Comparison of ENCODE assay signal across 25 cellular contexts in genomic region chr19:12497032-12497431, GRCh38.
"Had no signal": no experiment of that assay in that cellular context is flagged by ENCODE, and none has a peak within 500 bp of the region (broad histone marks: within the 10 kb centered on the region; RNA-seq: fewer than 3 reads in every experiment).

No MANE protein-coding gene starts in this region.

- H3K36me3 Mint-ChIP-seq: stimulated activated memory B cell treated with anti-CD40 and anti-IgM and Interleukin-4, amounts not matched to agents 10 μg/mL and 1 μg/mL and 100 μg/mL, for 72 hours; WTC11 had no signal

- H3K9me3 Mint-ChIP-seq: central memory CD8-positive, alpha-beta T cell; stimulated activated memory B cell treated with anti-CD40 and anti-IgM and Interleukin-4, amounts not matched to agents 10 μg/mL and 1 μg/mL and 100 μg/mL, for 72 hours had no signal

- FAIRE-seq: endometrium, pancreas, small intestine had no signal

- H3K27me3 ChIP-seq: foreskin keratinocyte, pancreas, testis had no signal

- ATAC-seq: activated naive CD8-positive, alpha-beta T cell treated with anti-CD3 and anti-CD28 coated beads, Interleukin-2, amount 50 U/mL, for 24 hours; activated T-cell treated with anti-CD3 and anti-CD28 coated beads, Interleukin-2, amount 50 U/mL, for 4 hours; foreskin keratinocyte; left lobe of liver; naive thymus-derived CD4-positive, alpha-beta T cell; pancreas; sciatic nerve; stimulated activated memory B cell treated with anti-CD40 and anti-IgM and Interleukin-4, amounts not matched to agents 10 μg/mL and 1 μg/mL and 100 μg/mL, for 72 hours; WTC11 had no signal

- H3K27ac Mint-ChIP-seq: activated naive CD8-positive, alpha-beta T cell treated with anti-CD3 and anti-CD28 coated beads, Interleukin-2, amount 50 U/mL, for 24 hours; activated T-helper 2 cell treated with anti-CD3 and anti-CD28 coated beads, Interferon-gamma antibody, Interleukin-2, Interleukin-4, amounts not matched to agents 10 μg/mL and 5 μg/mL and 100 μg/mL, durations not matched to agents 14 hours and 24 hours and 36 hours; T-helper 1 cell treated with Interleukin-12 subunit alpha and Interleukin-12 subunit beta and Interleukin-4 antibody, amounts not matched to agents 30 μg/mL and 1 μg/mL, for 36 hours; WTC11 had no signal

- H3K4me1 ChIP-seq: foreskin keratinocyte, pancreas, testis had no signal

- H3K4me3 ChIP-seq: lung, pancreas, testis had no signal

- H3K27ac ChIP-seq: foreskin keratinocyte, neutrophil, pancreas, testis had no signal

- H3K36me3 ChIP-seq: neutrophil, pancreas had no signal

- H3K4me3 Mint-ChIP-seq: T-helper 1 cell treated with Interleukin-12 subunit alpha and Interleukin-12 subunit beta and Interleukin-4 antibody, amounts not matched to agents 30 μg/mL and 1 μg/mL, for 36 hours had no signal

- DNase-seq: activated CD4-positive, alpha-beta T cell treated with anti-CD3 and anti-CD28 coated beads for 4 hours; activated CD4-positive, alpha-beta T cell treated with anti-CD3 and anti-CD28 coated beads, Interleukin-2, amount 50 U/mL, for 48 hours; activated CD8-positive, alpha-beta memory T cell treated with anti-CD3 and anti-CD28 coated beads, Interleukin-2, amount 50 U/mL, for 48 hours; activated naive CD4-positive, alpha-beta T cell; activated naive CD8-positive, alpha-beta T cell treated with anti-CD3 and anti-CD28 coated beads, Interleukin-2, amount 50 U/mL, for 24 hours; activated T-cell treated with anti-CD3 and anti-CD28 coated beads, Interleukin-2, amount 50 U/mL, for 4 hours; erythroblast; foreskin keratinocyte; naive thymus-derived CD4-positive, alpha-beta T cell; pancreas; small intestine; stimulated activated CD4-positive, alpha-beta T cell treated with anti-CD3 and anti-CD28 coated beads, Interleukin-2, amount 100 ng/mL, for 24 hours; T1000; testis; trophoblast cell had no signal

- H3K27me3 Mint-ChIP-seq: activated naive CD8-positive, alpha-beta T cell treated with anti-CD3 and anti-CD28 coated beads, Interleukin-2, amount 50 U/mL, for 24 hours; central memory CD8-positive, alpha-beta T cell; naive thymus-derived CD4-positive, alpha-beta T cell; stimulated activated memory B cell treated with anti-CD40 and anti-IgM and Interleukin-4, amounts not matched to agents 10 μg/mL and 1 μg/mL and 100 μg/mL, for 72 hours had no signal

- H3K9me3 ChIP-seq: neutrophil, pancreas, testis had no signal
